In the genomic region with DNA sequence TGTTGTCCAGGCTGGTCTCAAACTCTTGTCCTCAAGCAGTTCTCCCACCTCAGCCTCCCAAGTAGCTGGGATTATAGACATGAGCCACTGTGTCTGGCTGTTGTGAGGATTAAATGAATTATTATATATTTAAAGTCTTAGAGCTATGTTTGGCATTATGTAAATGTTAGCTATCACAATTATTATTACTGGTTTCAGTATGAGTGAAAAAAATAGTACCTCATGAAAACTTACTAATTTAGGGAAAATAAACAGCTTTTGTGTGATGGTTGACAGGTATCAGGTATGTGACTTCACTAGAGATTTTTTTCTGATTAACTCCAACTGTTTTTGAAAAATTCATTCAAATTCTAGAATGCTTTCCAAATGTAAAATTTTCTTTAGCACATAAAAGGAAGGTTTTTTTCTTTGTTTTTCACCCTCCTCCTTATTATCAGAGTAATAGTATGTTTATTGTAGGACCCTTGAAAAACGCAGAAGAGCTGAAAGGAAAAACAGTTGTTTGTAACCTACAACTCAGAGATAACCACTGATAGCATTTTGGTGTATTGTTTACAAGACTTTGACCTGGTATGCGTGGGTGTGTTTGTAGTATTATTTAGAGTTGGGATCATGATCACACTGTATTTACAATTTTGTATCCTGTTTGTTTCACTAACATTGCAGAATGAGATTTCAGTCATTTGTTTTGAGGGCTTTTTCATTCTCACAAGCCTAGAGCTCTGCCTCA, we compare ENCODE assay signal across 20 cellular contexts. TPM values are rescaled to one million over a fixed set of nuclear protein-coding genes. Genes with fewer than 3 reads are reported as not detected.
DNase-seq lines count a peak whose midpoint lies in the region; ATAC-seq and TF ChIP-seq lines count a peak whose summit lies in the region.
"Had no signal": no experiment of that assay in that cellular context is flagged by ENCODE, and none has a peak within 500 bp of the region (broad histone marks: within the 10 kb centered on the region; RNA-seq: fewer than 3 reads in every experiment).

No MANE protein-coding gene starts in this region.

- no peak overlapping the region for H3K9ac ChIP-seq in OCI-LY3 (ENCODE audit: low read length)

- no peak for DNase-seq in activated naive CD4-positive, alpha-beta T cell treated with anti-CD3 and anti-CD28 coated beads for 36 hours
- DNase-seq in left colon (no peak), hepatocyte (ENCODE audit: low spot score) (no peak), omental fat pad (ENCODE audit: low spot score) (no peak)
- DNase-seq: brain microvascular endothelial cell, DMS 273 treated with DMSO at 0.1 percent for 48 hours, heart left ventricle, left ventricle myocardium superior, NCI-H1417, NCI-H524 treated with DMSO at 0.1 percent for 48 hours, T1000 had no signal

- ATAC-seq in left colon (peak; percentile 42), GM19023 (IDR thresholded peaks at IDR 0.05; ENCODE audit: unreplicated experiment) (no peak), GM21529 (IDR thresholded peaks at IDR 0.05; ENCODE audit: unreplicated experiment) (no peak), omental fat pad (ENCODE audit: low FRiP score) (no peak)
- ATAC-seq: heart left ventricle, left ventricle myocardium superior, SK-N-SH treated with all-trans-retinoic acid at 6 μM for 48 hours had no signal

- H4K20me1 ChIP-seq in OCI-LY3 (ENCODE audit: insufficient read depth, low read length) (peaks cover 8% of the 10 kb centered on the region), hepatocyte (ENCODE audit: insufficient read depth, poor library complexity, severe bottlenecking) (peaks cover 15% of the 10 kb centered on the region)

- 39% methylated on average over 2 of the region's 2 CpGs for WGBS in hepatocyte (ENCODE audit: low lambda C conversion rate, missing lambda C conversion rate)

- H3K4me3 ChIP-seq in OCI-LY3 (ENCODE audit: low read length): no peak overlapping the region
- H3K4me3 ChIP-seq in hepatocyte: no peak overlapping the region
- H3K4me3 ChIP-seq: HAP-1, heart left ventricle had no signal

- CTCF ChIA-PET in activated naive CD4-positive, alpha-beta T cell treated with anti-CD3 and anti-CD28 coated beads for 36 hours (lab: Charles Lee): interaction anchor here (0.6 to 1.0 kb wide), 3 partner anchors 18 to 692 kb away, joined by 3 to 4 read pairs (median 3); no protein-coding TSS in a partner anchor

- no peak for TF ChIP-seq CTCF in OCI-LY3 (IDR thresholded peaks at IDR 0.05; ENCODE audit: low read depth, low read length)
- TF ChIP-seq CTCF in hepatocyte (IDR thresholded peaks at IDR 0.05; ENCODE audit: poor library complexity): no peak
- no peak for TF ChIP-seq CTCF in omental fat pad (IDR thresholded peaks at IDR 0.05)

- H3K4me1 ChIP-seq in OCI-LY3 (ENCODE audit: low read length): peaks cover 62% of the 10 kb centered on the region
- peaks cover 38% of the 10 kb centered on the region for H3K4me1 ChIP-seq in hepatocyte (ENCODE audit: insufficient read depth)

- H3K9me3 Mint-ChIP-seq in activated naive CD4-positive, alpha-beta T cell treated with anti-CD3 and anti-CD28 coated beads, Interleukin-2, amount 50 U/mL, for 24 hours: no peaks in the 10 kb centered on the region
- H3K9me3 Mint-ChIP-seq in activated naive CD4-positive, alpha-beta T cell treated with anti-CD3 and anti-CD28 coated beads for 36 hours: no peaks in the 10 kb centered on the region
- H3K9me3 Mint-ChIP-seq: activated T-helper 2 cell treated with anti-CD3 and anti-CD28 coated beads, Interferon-gamma antibody, Interleukin-2, Interleukin-4, amounts not matched to agents 10 μg/mL and 5 μg/mL and 100 μg/mL, durations not matched to agents 14 hours and 24 hours and 36 hours had no signal

- H3K27me3 Mint-ChIP-seq in activated naive CD4-positive, alpha-beta T cell treated with anti-CD3 and anti-CD28 coated beads, Interleukin-2, amount 50 U/mL, for 24 hours: no peaks in the 10 kb centered on the region
- H3K27me3 Mint-ChIP-seq in activated naive CD4-positive, alpha-beta T cell treated with anti-CD3 and anti-CD28 coated beads for 36 hours (ENCODE audit: low read depth): no peaks in the 10 kb centered on the region

- peaks cover 47% of the 10 kb centered on the region for H3K4me1 Mint-ChIP-seq in activated naive CD4-positive, alpha-beta T cell treated with anti-CD3 and anti-CD28 coated beads, Interleukin-2, amount 50 U/mL, for 24 hours
- peaks cover 51% of the 10 kb centered on the region for H3K4me1 Mint-ChIP-seq in activated naive CD4-positive, alpha-beta T cell treated with anti-CD3 and anti-CD28 coated beads for 36 hours (ENCODE audit: low read depth)

- no peaks in the 10 kb centered on the region for H3K9me2 ChIP-seq in hepatocyte (replicated peaks; ENCODE audit: insufficient read depth)

- intact Hi-C loops in activated naive CD4-positive, alpha-beta T cell treated with anti-CD3 and anti-CD28 coated beads for 36 hours (cut with micrococcal nuclease): no loop called here
- intact Hi-C loops in left colon (cut with DNase I, micrococcal nuclease): loop anchor here in 1 of 2 donors (10.0 kb wide), 1 partner anchor 161 kb away; a partner anchor contains a TSS

- H3K36me3 Mint-ChIP-seq in activated naive CD4-positive, alpha-beta T cell treated with anti-CD3 and anti-CD28 coated beads, Interleukin-2, amount 50 U/mL, for 24 hours: no peaks in the 10 kb centered on the region
- no peaks in the 10 kb centered on the region for H3K36me3 Mint-ChIP-seq in activated naive CD4-positive, alpha-beta T cell treated with anti-CD3 and anti-CD28 coated beads for 36 hours (ENCODE audit: low read depth)

- H3K4me2 ChIP-seq in OCI-LY3 (ENCODE audit: low read length) (peak overlapping the region; percentile 50), hepatocyte (no peak overlapping the region)

- H2AFZ ChIP-seq in OCI-LY3 (ENCODE audit: low read depth, low read length): no peak overlapping the region
- H2AFZ ChIP-seq in hepatocyte: no peak overlapping the region

- no peaks in the 10 kb centered on the region for H3K27me3 ChIP-seq in OCI-LY3 (ENCODE audit: low read depth, low read length)
- no peaks in the 10 kb centered on the region for H3K27me3 ChIP-seq in hepatocyte
- H3K27me3 ChIP-seq: brain microvascular endothelial cell, heart left ventricle had no signal

- H3K27ac ChIP-seq in OCI-LY3 (ENCODE audit: low read length) (no peak overlapping the region), hepatocyte (no peak overlapping the region)
- H3K27ac ChIP-seq: brain microvascular endothelial cell, C4-2B, heart left ventricle, RWPE1 had no signal

- H3K79me2 ChIP-seq in OCI-LY3 (ENCODE audit: low read length) (peaks cover 48% of the 10 kb centered on the region), hepatocyte (peaks cover 90% of the 10 kb centered on the region)

- no peak overlapping the region for H3K4me3 Mint-ChIP-seq in activated naive CD4-positive, alpha-beta T cell treated with anti-CD3 and anti-CD28 coated beads, Interleukin-2, amount 50 U/mL, for 24 hours
- H3K4me3 Mint-ChIP-seq in activated naive CD4-positive, alpha-beta T cell treated with anti-CD3 and anti-CD28 coated beads for 36 hours: no peak overlapping the region

- peak overlapping the region; percentile 17 for H3K27ac Mint-ChIP-seq in activated naive CD4-positive, alpha-beta T cell treated with anti-CD3 and anti-CD28 coated beads, Interleukin-2, amount 50 U/mL, for 24 hours
- H3K27ac Mint-ChIP-seq in activated naive CD4-positive, alpha-beta T cell treated with anti-CD3 and anti-CD28 coated beads for 36 hours: no peak overlapping the region
- H3K27ac Mint-ChIP-seq: activated T-helper 2 cell treated with anti-CD3 and anti-CD28 coated beads, Interferon-gamma antibody, Interleukin-2, Interleukin-4, amounts not matched to agents 10 μg/mL and 5 μg/mL and 100 μg/mL, durations not matched to agents 14 hours and 24 hours and 36 hours had no signal

- H3K36me3 ChIP-seq in OCI-LY3 (replicated peaks; ENCODE audit: low read depth, low read length): no peaks in the 10 kb centered on the region
- H3K36me3 ChIP-seq in hepatocyte (replicated peaks; ENCODE audit: insufficient read depth, low read depth): no peaks in the 10 kb centered on the region
- H3K36me3 ChIP-seq: brain microvascular endothelial cell, HAP-1, heart left ventricle had no signal

- H3K9me3 ChIP-seq in OCI-LY3 (ENCODE audit: insufficient read depth, low read length): no peaks in the 10 kb centered on the region
- H3K9me3 ChIP-seq in hepatocyte (ENCODE audit: low read depth): no peaks in the 10 kb centered on the region
- H3K9me3 ChIP-seq: HAP-1, heart left ventricle had no signal

RNA-seq across cellular contexts. Expression of a gene that starts 13.2 kb away (rescaled TPM):
- 1 to 10 TPM; 8.7 to 8.8 TPM for total RNA-seq in activated naive CD4-positive, alpha-beta T cell treated with anti-CD3 and anti-CD28 coated beads for 36 hours
- total RNA-seq in left colon (10 to 100 TPM; 22.6 to 25.2 TPM), hepatocyte (24.9 and 29.1 TPM in 2 replicates), omental fat pad (10 to 100 TPM; 15.9 to 32.5 (median 25.0) TPM)
- 5.2 and 7.1 TPM in 2 replicates for polyA plus RNA-seq in hepatocyte
